Comparison of ENCODE assay signal across 1 cellular context in the genomic region with DNA sequence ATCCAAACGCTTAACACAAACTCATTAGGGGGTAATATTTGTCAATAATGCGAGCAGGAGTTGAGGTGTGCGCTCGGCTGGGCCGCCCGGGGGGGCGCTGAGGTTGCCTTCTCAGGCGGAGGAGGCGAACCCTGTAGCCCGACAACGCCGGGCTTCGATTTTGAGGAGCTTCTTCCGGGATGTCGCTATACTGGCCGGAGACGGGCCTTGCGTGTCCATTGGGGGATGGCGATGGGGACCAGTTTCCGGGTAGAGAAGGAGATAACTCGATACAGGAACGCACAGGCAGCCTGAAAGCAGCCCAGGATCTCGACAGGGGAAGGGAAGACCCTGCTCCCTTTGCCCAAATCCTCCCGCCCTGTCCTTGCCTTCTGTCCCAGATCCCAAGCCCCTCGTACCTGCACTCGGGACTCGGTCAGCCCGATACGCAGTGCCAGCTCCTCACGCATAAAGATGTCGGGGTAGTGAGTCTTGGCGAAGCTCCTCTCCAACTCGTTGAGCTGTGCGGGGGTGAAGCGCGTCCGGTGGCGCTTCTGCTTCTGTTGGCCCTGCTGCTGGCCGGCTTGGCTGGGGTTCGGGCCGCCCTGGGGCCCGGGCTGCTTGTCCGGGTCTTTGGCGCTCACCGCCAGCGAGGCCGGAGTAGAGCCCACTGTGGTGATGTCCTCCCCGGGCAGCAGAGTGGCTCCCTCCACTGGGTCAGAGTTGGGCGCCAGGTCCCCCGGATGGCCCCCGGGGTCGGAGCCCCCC.
TF ChIP-seq lines count a peak whose summit lies in the region.

No MANE protein-coding gene starts in this region.

TF ChIP-seq in HEK293, 187 proteins besides CTCF, POLR2A, EP300 and RAD21 (continued from another document):
- TF ChIP-seq ZNF843 (tag by site-specific recombination; IDR thresholded peaks at IDR 0.05) (no peak), ZNF302 (tag by site-specific recombination; IDR thresholded peaks at IDR 0.05; ENCODE audit: low read depth) (no peak), ZNF660 (tag by site-specific recombination; IDR thresholded peaks at IDR 0.05) (no peak), MEIS1 (CRISPR knock-in tag; IDR thresholded peaks at IDR 0.05; ENCODE audit: borderline replicate concordance) (no peak), ZNF473 (tag by site-specific recombination; IDR thresholded peaks at IDR 0.05) (no peak), ZNF2 (tag by site-specific recombination; IDR thresholded peaks at IDR 0.05) (no peak), ZSCAN16 (tag by site-specific recombination; IDR thresholded peaks at IDR 0.05) (no peak)
- TF ChIP-seq, protein P1, sequence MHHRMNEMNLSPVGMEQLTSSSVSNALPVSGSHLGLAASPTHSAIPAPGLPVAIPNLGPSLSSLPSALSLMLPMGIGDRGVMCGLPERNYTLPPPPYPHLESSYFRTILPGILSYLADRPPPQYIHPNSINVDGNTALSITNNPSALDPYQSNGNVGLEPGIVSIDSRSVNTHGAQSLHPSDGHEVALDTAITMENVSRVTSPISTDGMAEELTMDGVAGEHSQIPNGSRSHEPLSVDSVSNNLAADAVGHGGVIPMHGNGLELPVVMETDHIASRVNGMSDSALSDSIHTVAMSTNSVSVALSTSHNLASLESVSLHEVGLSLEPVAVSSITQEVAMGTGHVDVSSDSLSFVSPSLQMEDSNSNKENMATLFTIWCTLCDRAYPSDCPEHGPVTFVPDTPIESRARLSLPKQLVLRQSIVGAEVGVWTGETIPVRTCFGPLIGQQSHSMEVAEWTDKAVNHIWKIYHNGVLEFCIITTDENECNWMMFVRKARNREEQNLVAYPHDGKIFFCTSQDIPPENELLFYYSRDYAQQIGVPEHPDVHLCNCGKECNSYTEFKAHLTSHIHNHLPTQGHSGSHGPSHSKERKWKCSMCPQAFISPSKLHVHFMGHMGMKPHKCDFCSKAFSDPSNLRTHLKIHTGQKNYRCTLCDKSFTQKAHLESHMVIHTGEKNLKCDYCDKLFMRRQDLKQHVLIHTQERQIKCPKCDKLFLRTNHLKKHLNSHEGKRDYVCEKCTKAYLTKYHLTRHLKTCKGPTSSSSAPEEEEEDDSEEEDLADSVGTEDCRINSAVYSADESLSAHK (tag by site-specific recombination; IDR thresholded peaks at IDR 0.05): no peak
